Comparison of ENCODE assay signal across 8 cellular contexts in genomic region chr14:24299255-24300191, GRCh38. TPM values are rescaled to one million over a fixed set of nuclear protein-coding genes. Genes with fewer than 3 reads are reported as not detected.
DNase-seq lines count a peak whose midpoint lies in the region; ATAC-seq and TF ChIP-seq lines count a peak whose summit lies in the region.

TSS of gene DHRS1 (minus strand) at chr14:24299780. CDS start at chr14:24299106, 674 bp downstream.
TSS of gene NOP9 (plus strand) at chr14:24299850. CDS start at chr14:24299955, 105 bp downstream.

- no peaks in the 10 kb centered on the region for H3K9me3 Mint-ChIP-seq in nephron

- DNase-seq in DMS53 treated with DMSO at 0.1 percent for 48 hours (lab: John Stamatoyannopoulos, UW; ENCODE audit: unreplicated experiment) (peak; percentile 54), RPMI8226 (peak; percentile 91), fibroblast of peridontal ligament (ENCODE audit: extremely low read depth) (peak; percentile 84)
- DNase-seq in Jurkat, Clone E6-1 (ENCODE audit: low read depth, low spot score) = peak; percentile 84
- peak; percentile 88 for DNase-seq in activated T-helper 9 cell treated with anti-CD3 and anti-CD28 coated beads, Interleukin-2, amount 50 U/mL, for 16 hours (ENCODE audit: low read depth)
- peak; percentile 96 for DNase-seq in stimulated activated naive CD8-positive, alpha-beta T cell treated with anti-CD3 and anti-CD28 coated beads, Interleukin-15, Interleukin-2, amounts not matched to agents 100 U/mL and 50 U/mL, for 24 hours

- peak within 1 kb of the TSS; percentile 78 to 94 (median 86) for H3K27ac Mint-ChIP-seq in nephron

- H3K4me1 Mint-ChIP-seq in nephron = peaks cover 24% of the 10 kb centered on the region

- H3K27me3 Mint-ChIP-seq in nephron (ENCODE audit: low read depth) = no peaks in the 10 kb centered on the region

- ATAC-seq in GM21576 (IDR thresholded peaks at IDR 0.05; ENCODE audit: unreplicated experiment) = peak; percentile 64
- ATAC-seq in stimulated activated naive CD8-positive, alpha-beta T cell treated with anti-CD3 and anti-CD28 coated beads, Interleukin-15, Interleukin-2, amounts not matched to agents 100 U/mL and 50 U/mL, for 24 hours = peak; percentile 78

- peaks cover 38% of the 10 kb centered on the region for H3K36me3 Mint-ChIP-seq in nephron (ENCODE audit: low read depth)

- peak within 1 kb of the TSS; percentile 94 for H3K4me3 ChIP-seq in Jurkat, Clone E6-1 (ENCODE audit: low read length)

- H3K4me3 Mint-ChIP-seq in nephron = peak within 1 kb of the TSS; percentile 95 to 98 (median 95)

- no peak for TF ChIP-seq CTCF in nephron (IDR thresholded peaks at IDR 0.05; ENCODE audit: unreplicated experiment in 3 of 3)

RNA-seq across cellular contexts. Expression of gene DHRS1, which starts in this region (rescaled TPM):
- 29.6 TPM for polyA plus RNA-seq in Jurkat, Clone E6-1 (2012; ENCODE audit: insufficient read depth, insufficient read length)

RNA-seq across cellular contexts. Expression of gene NOP9, which starts in this region (rescaled TPM):
- polyA plus RNA-seq in Jurkat, Clone E6-1 (2012; ENCODE audit: insufficient read depth, insufficient read length) = 20.1 TPM

Comparison
In these comparisons a context has a peak if more than half of its experiments do, and no peak if none do; other contexts are left out.
1. Peak in every context shown above with its lines: DNase-seq, ATAC-seq and H3K4me3 ChIP-seq.